Comparison of ENCODE assay signal across 29 cellular contexts in the genomic region with DNA sequence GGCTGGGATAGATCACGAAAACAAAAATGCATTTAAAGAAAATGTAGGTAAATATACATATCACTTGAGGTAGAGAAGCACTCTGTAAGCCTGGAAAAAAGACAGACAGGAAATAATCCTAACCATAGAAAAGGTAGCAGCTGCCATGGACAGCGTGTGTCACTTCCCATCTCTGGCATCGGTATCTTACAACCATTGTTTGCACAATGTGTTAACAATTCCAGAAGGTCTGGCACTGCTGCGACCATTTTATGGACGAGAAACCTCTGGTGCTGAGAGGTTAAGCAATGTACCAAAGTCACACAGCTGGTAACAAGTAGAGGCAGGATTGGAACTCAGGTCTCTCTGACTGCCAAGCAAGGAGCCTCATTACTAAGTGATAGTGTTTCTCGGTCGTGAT. TPM values are rescaled to one million over a fixed set of nuclear protein-coding genes. Genes with fewer than 3 reads are reported as not detected.
A peak's percentile ranks its signal among the peaks of the same experiment; 100 is the strongest.
DNase-seq lines count a peak whose midpoint lies in the region; ATAC-seq and TF ChIP-seq lines count a peak whose summit lies in the region.
"Had no signal": no experiment of that assay in that cellular context is flagged by ENCODE, and none has a peak within 500 bp of the region (broad histone marks: within the 10 kb centered on the region; RNA-seq: fewer than 3 reads in every experiment).

No MANE protein-coding gene starts in this region.

- peaks cover 8% of the 10 kb centered on the region for H3K4me1 Mint-ChIP-seq in neural progenitor cell
- H3K4me1 Mint-ChIP-seq: activated CD4-positive, alpha-beta T cell treated with anti-CD3 and anti-CD28 coated beads for 36 hours; activated naive CD8-positive, alpha-beta T cell treated with anti-CD3 and anti-CD28 coated beads, Interleukin-2, amount 50 U/mL, for 24 hours; CD4-positive, CD25-positive, alpha-beta regulatory T cell had no signal

- TF ChIP-seq POLR2A in lower leg skin (IDR thresholded peaks at IDR 0.05): no peak
- no peak for TF ChIP-seq POLR2A in prostate gland (IDR thresholded peaks at IDR 0.05)

- H3K4me2 ChIP-seq in neural progenitor cell: no peak overlapping the region
- H3K4me2 ChIP-seq in smooth muscle cell: no peak overlapping the region

- H3K36me3 Mint-ChIP-seq in neural progenitor cell: no peaks in the 10 kb centered on the region
- H3K36me3 Mint-ChIP-seq: brain; CD4-positive, CD25-positive, alpha-beta regulatory T cell had no signal

- H3K4me3 ChIP-seq in SJCRH30 (peak overlapping the region; percentile 7; the same call in 1 of the 2 replicates), neural progenitor cell (no peak overlapping the region), smooth muscle cell (no peak overlapping the region), lower leg skin (ENCODE audit: low read depth, poor library complexity, severe bottlenecking) (no peak overlapping the region), prostate gland (no peak overlapping the region)
- H3K4me3 ChIP-seq: left ventricle myocardium inferior, pancreas, Peyer's patch, transverse colon had no signal

- H2AFZ ChIP-seq in neural progenitor cell (replicated peaks) (no peak overlapping the region), smooth muscle cell (ENCODE audit: low read depth) (no peak overlapping the region)

- H3K27ac Mint-ChIP-seq in neural progenitor cell: no peak overlapping the region
- H3K27ac Mint-ChIP-seq: activated CD4-positive, alpha-beta T cell treated with anti-CD3 and anti-CD28 coated beads for 36 hours; activated naive CD8-positive, alpha-beta T cell treated with anti-CD3 and anti-CD28 coated beads, Interleukin-2, amount 50 U/mL, for 24 hours; CD4-positive, CD25-positive, alpha-beta regulatory T cell; natural killer cell treated with Interleukin-12 subunit alpha and Interleukin-12 subunit beta and Interleukin-15 and Interleukin-18, amount 100 ng/mL, for 72 hours had no signal

- H4K20me1 ChIP-seq in neural progenitor cell (ENCODE audit: low read depth) (no peaks in the 10 kb centered on the region), smooth muscle cell (ENCODE audit: low read depth) (no peaks in the 10 kb centered on the region)

- 85% methylated on average over 7 of the region's 7 CpGs for WGBS in smooth muscle cell (ENCODE audit: low lambda C conversion rate)
- 67 to 69% methylated on average over 7 of the region's 7 CpGs for WGBS in lower leg skin, 2 donors
- 65% methylated on average over 7 of the region's 7 CpGs for WGBS in prostate gland

- H3F3A ChIP-seq in neural progenitor cell (ENCODE audit: low read depth) (peaks cover 10% of the 10 kb centered on the region), smooth muscle cell (ENCODE audit: low read depth) (peaks cover 3% of the 10 kb centered on the region)

- H3K27me3 ChIP-seq in SJCRH30 (no peaks in the 10 kb centered on the region), neural progenitor cell (peaks cover 24% of the 10 kb centered on the region), smooth muscle cell (ENCODE audit: low read depth) (peaks cover 43% of the 10 kb centered on the region), prostate gland (replicated peaks; ENCODE audit: insufficient read depth) (no peaks in the 10 kb centered on the region)
- H3K27me3 ChIP-seq: Peyer's patch had no signal

- no peak overlapping the region for H3K9ac ChIP-seq in neural progenitor cell
- H3K9ac ChIP-seq in smooth muscle cell (ENCODE audit: low read depth): no peak overlapping the region

- DNase-seq in DMS53 (lab: John Stamatoyannopoulos, UW) (peak; percentile 52), HS-5 (ENCODE audit: low read depth) (peak; percentile 20), SJCRH30 (peak; percentile 59 to 70), neural progenitor cell (ENCODE audit: low spot score) (no peak), smooth muscle cell (lab: John Stamatoyannopoulos, UW; ENCODE audit: unreplicated experiment) (no peak), lower leg skin (ENCODE audit: low spot score in 2 of 2) (no peak), prostate gland (ENCODE audit: low spot score) (no peak)
- DNase-seq: activated CD4-positive, alpha-beta T cell treated with anti-CD3 and anti-CD28 coated beads for 36 hours; activated gamma-delta T cell treated with Interleukin-2 at 50 U/mL for 16 hours; activated naive CD8-positive, alpha-beta T cell treated with anti-CD3 and anti-CD28 coated beads, Interleukin-2, amount 50 U/mL, for 24 hours; CD4-positive, CD25-positive, alpha-beta regulatory T cell; DMS79; GOT3; hypothalamus; Karpas-422; left ventricle myocardium inferior; midbrain; NCI-H1048; NCI-H187 treated with DMSO at 0.1 percent for 48 hours; pancreas; Peyer's patch; T-helper 2 cell; transverse colon had no signal

- peaks cover 14% of the 10 kb centered on the region for H3K27me3 Mint-ChIP-seq in neural progenitor cell (ENCODE audit: insufficient read depth, low read depth)

- H3K9me3 Mint-ChIP-seq in neural progenitor cell: peaks cover 5% of the 10 kb centered on the region
- H3K9me3 Mint-ChIP-seq: natural killer cell treated with Interleukin-12 subunit alpha and Interleukin-12 subunit beta and Interleukin-15 and Interleukin-18, amount 100 ng/mL, for 72 hours had no signal

- no peaks in the 10 kb centered on the region for H3K79me2 ChIP-seq in neural progenitor cell (ENCODE audit: low read depth)
- H3K79me2 ChIP-seq in smooth muscle cell (ENCODE audit: low read depth): no peaks in the 10 kb centered on the region

- H3K4me3 Mint-ChIP-seq in neural progenitor cell: peak overlapping the region; percentile 36
- H3K4me3 Mint-ChIP-seq: activated CD4-positive, alpha-beta T cell treated with anti-CD3 and anti-CD28 coated beads for 36 hours; activated naive CD8-positive, alpha-beta T cell treated with anti-CD3 and anti-CD28 coated beads, Interleukin-2, amount 50 U/mL, for 24 hours; CD4-positive, CD25-positive, alpha-beta regulatory T cell; natural killer cell treated with Interleukin-12 subunit alpha and Interleukin-12 subunit beta and Interleukin-15 and Interleukin-18, amount 100 ng/mL, for 72 hours had no signal

- H3K4me1 ChIP-seq in SJCRH30 (peaks cover 20% of the 10 kb centered on the region), neural progenitor cell (no peaks in the 10 kb centered on the region), smooth muscle cell (ENCODE audit: low read depth) (peaks cover 8% of the 10 kb centered on the region), prostate gland (replicated peaks) (no peaks in the 10 kb centered on the region)
- H3K4me1 ChIP-seq: pancreas had no signal

- TF ChIP-seq CTCF in neural progenitor cell (IDR thresholded peaks at IDR 0.05): no peak
- no peak for TF ChIP-seq CTCF in smooth muscle cell (IDR thresholded peaks at IDR 0.05; ENCODE audit: borderline replicate concordance, insufficient read depth, poor library complexity, severe bottlenecking)
- TF ChIP-seq CTCF in lower leg skin (IDR thresholded peaks at IDR 0.05): no peak
- TF ChIP-seq CTCF in prostate gland (IDR thresholded peaks at IDR 0.05): no peak

- no peaks in the 10 kb centered on the region for H3K9me3 ChIP-seq in SJCRH30 (replicated peaks)
- no peaks in the 10 kb centered on the region for H3K9me3 ChIP-seq in neural progenitor cell (ENCODE audit: low read depth)
- no peaks in the 10 kb centered on the region for H3K9me3 ChIP-seq in smooth muscle cell (replicated peaks; ENCODE audit: low read depth)
- H3K9me3 ChIP-seq in prostate gland: no peaks in the 10 kb centered on the region
- H3K9me3 ChIP-seq: pancreas, Peyer's patch, transverse colon had no signal

- no peaks in the 10 kb centered on the region for H3K36me3 ChIP-seq in SJCRH30
- H3K36me3 ChIP-seq in neural progenitor cell: no peaks in the 10 kb centered on the region
- H3K36me3 ChIP-seq in smooth muscle cell (ENCODE audit: low read depth): no peaks in the 10 kb centered on the region
- H3K36me3 ChIP-seq in prostate gland: no peaks in the 10 kb centered on the region
- H3K36me3 ChIP-seq: left ventricle myocardium inferior, pancreas, Peyer's patch, transverse colon had no signal

- no peak for ATAC-seq in HG03378 (IDR thresholded peaks at IDR 0.05; ENCODE audit: unreplicated experiment)
- ATAC-seq: activated CD4-positive, alpha-beta T cell treated with anti-CD3 and anti-CD28 coated beads for 36 hours; activated naive CD8-positive, alpha-beta T cell treated with anti-CD3 and anti-CD28 coated beads, Interleukin-2, amount 50 U/mL, for 24 hours; natural killer cell treated with Interleukin-12 subunit alpha and Interleukin-12 subunit beta and Interleukin-15 and Interleukin-18, amount 100 ng/mL, for 72 hours; pancreas; sciatic nerve had no signal

- H3K27ac ChIP-seq in SJCRH30 (peak overlapping the region; percentile 94), neural progenitor cell (no peak overlapping the region), smooth muscle cell (ENCODE audit: low read depth) (no peak overlapping the region), prostate gland (no peak overlapping the region)
- H3K27ac ChIP-seq: left ventricle myocardium inferior, pancreas, Peyer's patch, transverse colon had no signal

- intact Hi-C loops in lower leg skin (cut with DNase I; ENCODE audit: low total_unique reads): no loop called here
- intact Hi-C loops in prostate gland (cut with DNase I): no loop called here

RNA-seq across cellular contexts. Expression of a gene that starts 1.7 kb away (rescaled TPM):
- total RNA-seq in SJCRH30 (2014; rRNA removed; shearing (Covaris generic)): not detected in 2 replicates
- total RNA-seq in neural progenitor cell (ENCODE audit: low replicate concordance): 0.43 and 1.6 TPM in 2 replicates
- total RNA-seq in smooth muscle cell: not detected in 2 replicates
- polyA plus RNA-seq in smooth muscle cell: not detected in 2 replicates
- not detected for total RNA-seq in lower leg skin
- 1 to 10 TPM in 1 of 2 donors, not detected in 1; 1.3 TPM for total RNA-seq in prostate gland
- total RNA-seq: activated CD4-positive, alpha-beta T cell treated with anti-CD3 and anti-CD28 coated beads for 36 hours; CD4-positive, CD25-positive, alpha-beta regulatory T cell; left ventricle myocardium inferior; natural killer cell treated with Interleukin-12 subunit alpha and Interleukin-12 subunit beta and Interleukin-15 and Interleukin-18, amount 100 ng/mL, for 72 hours; NCI-H460; Peyer's patch; sciatic nerve had no signal
- polyA plus RNA-seq: CD4-positive, CD25-positive, alpha-beta regulatory T cell; esophagus had no signal

Comparison
In these comparisons a context has a peak if more than half of its experiments do, and no peak if none do; other contexts are left out.
1. DNase-seq: peak in DMS53 (single experiment), HS-5 (single experiment) and SJCRH30 (2 of 2); none in neural progenitor cell (single experiment), smooth muscle cell (single experiment), lower leg skin (0 of 2) and prostate gland (single experiment).